9 cellular contexts compared by ENCODE assay signal in the genomic region with DNA sequence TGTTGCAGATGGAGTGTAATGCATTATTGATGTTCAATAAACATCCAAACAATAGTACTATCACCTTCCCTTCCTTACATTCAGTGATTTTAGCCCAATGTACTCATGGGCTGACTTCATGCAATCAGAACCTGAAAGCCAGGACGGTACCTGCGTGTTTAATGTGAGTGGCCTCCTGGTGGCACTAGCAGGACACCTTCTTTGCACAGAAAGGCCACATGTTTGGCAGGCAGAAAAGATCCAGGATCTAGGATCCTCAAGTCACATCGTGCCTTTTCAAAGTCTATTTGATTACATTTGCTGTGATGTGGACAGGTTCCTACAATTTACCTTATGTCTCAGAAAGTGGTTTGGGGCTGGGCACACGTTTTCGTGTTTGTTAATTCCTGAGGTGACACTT.
DNase-seq lines count a peak whose midpoint lies in the region; ATAC-seq and TF ChIP-seq lines count a peak whose summit lies in the region.
"Had no signal": no experiment of that assay in that cellular context is flagged by ENCODE, and none has a peak within 500 bp of the region (broad histone marks: within the 10 kb centered on the region; RNA-seq: fewer than 3 reads in every experiment).

No MANE protein-coding gene starts in this region.

- no peaks in the 10 kb centered on the region for H3K79me2 ChIP-seq in osteoblast (ENCODE audit: insufficient read depth, low read length)

- H2AFZ ChIP-seq in osteoblast (ENCODE audit: low read length): no peak overlapping the region

- peaks cover 32% of the 10 kb centered on the region for H3K27me3 ChIP-seq in osteoblast (ENCODE audit: insufficient read depth, low read length)

- intact Hi-C loops in left ventricle myocardium superior (cut with micrococcal nuclease): no loop called here

- no peak overlapping the region for H3K27ac ChIP-seq in osteoblast (ENCODE audit: low read depth, low read length)

- no peak overlapping the region for H3K4me3 ChIP-seq in osteoblast (ENCODE audit: insufficient read depth, low read length)

- DNase-seq in DMS53 (lab: John Stamatoyannopoulos, UW) (peak; percentile 76), DMS53 treated with DMSO at 0.1 percent for 48 hours (lab: John Stamatoyannopoulos, UW; ENCODE audit: unreplicated experiment) (no peak), HuH-7.5 (ENCODE audit: low spot score) (peak; percentile 23), SW 1271 (lab: John Stamatoyannopoulos, UW) (peak; percentile 7 to 28), kidney tubule cell (ENCODE audit: low spot score) (peak; percentile 42), osteoblast (ENCODE audit: insufficient read length, low spot score, missing footprints) (no peak), left ventricle myocardium superior (no peak)
- DNase-seq: stimulated activated CD4-positive, alpha-beta T cell treated with anti-CD3 and anti-CD28 coated beads, Interleukin-2, amount 100 ng/mL, for 24 hours had no signal

- H3K9me3 ChIP-seq in osteoblast (ENCODE audit: low read depth, low read length): no peaks in the 10 kb centered on the region

- H3K4me1 ChIP-seq in osteoblast (ENCODE audit: insufficient read depth, low read length): peaks cover 6% of the 10 kb centered on the region

- no peaks in the 10 kb centered on the region for H3K36me3 ChIP-seq in osteoblast (ENCODE audit: insufficient read depth, low read length)

- H4K20me1 ChIP-seq in osteoblast (ENCODE audit: insufficient read depth, low read length): no peaks in the 10 kb centered on the region

- H3K4me2 ChIP-seq in osteoblast (ENCODE audit: insufficient read depth, low read length): no peak overlapping the region

- TF ChIP-seq CTCF in osteoblast (IDR thresholded peaks at IDR 0.05; ENCODE audit: extremely low read depth, low read depth, low read length): no peak

- no peak for ATAC-seq in GM19467 (IDR thresholded peaks at IDR 0.05; ENCODE audit: unreplicated experiment)
- ATAC-seq in left ventricle myocardium superior: no peak

Comparison
In these comparisons a context has a peak if more than half of its experiments do, and no peak if none do; other contexts are left out.
1. DNase-seq: peak in DMS53 (single experiment), HuH-7.5 (single experiment), SW 1271 (2 of 2) and kidney tubule cell (single experiment); none in DMS53 treated with DMSO at 0.1 percent for 48 hours (single experiment), osteoblast (single experiment) and left ventricle myocardium superior (single experiment).